ENCODE assay signal across 18 cellular contexts in genomic region chr1:42209516-42210370, GRCh38. TPM values are rescaled to one million over a fixed set of nuclear protein-coding genes. Genes with fewer than 3 reads are reported as not detected.
DNase-seq lines count a peak whose midpoint lies in the region; ATAC-seq and TF ChIP-seq lines count a peak whose summit lies in the region.
"Had no signal": no experiment of that assay in that cellular context is flagged by ENCODE, and none has a peak within 500 bp of the region (broad histone marks: within the 10 kb centered on the region; RNA-seq: fewer than 3 reads in every experiment).

No MANE protein-coding gene starts in this region.

- H3K36me3 ChIP-seq in psoas muscle (ENCODE audit: insufficient read depth in 1 of 2, low read depth in 1 of 2) (no peaks in the 10 kb centered on the region), vagina (no peaks in the 10 kb centered on the region), tibial nerve (peaks cover 0 to 8% (median 4%) of the 10 kb centered on the region in 3 donors)
- H3K36me3 ChIP-seq: thyroid gland had no signal

- H3K36me3 Mint-ChIP-seq in HFFc6 (ENCODE audit: low read depth) = peaks cover 19% of the 10 kb centered on the region

- H3K9me3 Mint-ChIP-seq in HFFc6 = no peaks in the 10 kb centered on the region; the same call in 1 of the 2 replicates

- H3K27me3 Mint-ChIP-seq in HFFc6 (ENCODE audit: insufficient read depth) = no peaks in the 10 kb centered on the region; the same call in 1 of the 2 replicates
- H3K27me3 Mint-ChIP-seq: stimulated activated memory B cell treated with anti-CD40 and anti-IgM and Interleukin-4, amounts not matched to agents 10 μg/mL and 1 μg/mL and 100 μg/mL, for 72 hours had no signal

- H3K27ac ChIP-seq in RWPE1 (peak overlapping the region; percentile 38), psoas muscle (no peak overlapping the region), vagina (no peak overlapping the region), tibial nerve (no peak overlapping the region)
- H3K27ac ChIP-seq: esophagus squamous epithelium, thyroid gland had no signal

- ATAC-seq in psoas muscle = peak in 3 of 4 donors; percentile 29 to 44 (median 38)
- ATAC-seq in GM21515 (IDR thresholded peaks at IDR 0.05; ENCODE audit: unreplicated experiment) = no peak
- no peak for ATAC-seq in GM21526 (IDR thresholded peaks at IDR 0.05; ENCODE audit: low FRiP score, unreplicated experiment)
- ATAC-seq: K562; left lobe of liver; stimulated activated memory B cell treated with anti-CD40 and anti-IgM and Interleukin-4, amounts not matched to agents 10 μg/mL and 1 μg/mL and 100 μg/mL, for 72 hours had no signal

- H3K4me1 Mint-ChIP-seq in HFFc6 (ENCODE audit: low read depth) = peaks cover 82% of the 10 kb centered on the region

- H3K9me3 ChIP-seq in psoas muscle (no peaks in the 10 kb centered on the region), vagina (no peaks in the 10 kb centered on the region), tibial nerve (peaks cover 0 to 5% (median 2%) of the 10 kb centered on the region in 4 donors)
- H3K9me3 ChIP-seq: esophagus squamous epithelium, thyroid gland had no signal

- TF ChIP-seq POLR2A in vagina (IDR thresholded peaks at IDR 0.05) (no peak), tibial nerve (IDR thresholded peaks at IDR 0.05) (no peak)

- no peak overlapping the region for H3K4me3 Mint-ChIP-seq in HFFc6
- H3K4me3 Mint-ChIP-seq: stimulated activated memory B cell treated with anti-CD40 and anti-IgM and Interleukin-4, amounts not matched to agents 10 μg/mL and 1 μg/mL and 100 μg/mL, for 72 hours had no signal

- intact Hi-C loops in psoas muscle (cut with DNase I) = no loop called here
- intact Hi-C loops in vagina (cut with DNase I) = no loop called here

- H3K4me1 ChIP-seq in psoas muscle (peaks cover 36% of the 10 kb centered on the region), vagina (peaks cover 17% of the 10 kb centered on the region), tibial nerve (peaks cover 0 to 25% (median 4%) of the 10 kb centered on the region in 4 donors)

- H3K4me3 ChIP-seq in fibroblast of villous mesenchyme (ENCODE audit: low read depth, low read length) (no peak overlapping the region), psoas muscle (no peak overlapping the region), vagina (no peak overlapping the region), tibial nerve (no peak overlapping the region)
- H3K4me3 ChIP-seq: esophagus squamous epithelium, K562, thyroid gland had no signal

- TF ChIP-seq CTCF in HFFc6 (IDR thresholded peaks at IDR 0.05) (no peak), RWPE1 (conservative IDR thresholded peaks at IDR 0.05; ENCODE audit: low read depth) (no peak), fibroblast of villous mesenchyme (IDR thresholded peaks at IDR 0.05; ENCODE audit: insufficient read depth, low read depth, low read length) (no peak), psoas muscle (IDR thresholded peaks at IDR 0.05) (no peak), vagina (IDR thresholded peaks at IDR 0.05) (no peak), tibial nerve (IDR thresholded peaks at IDR 0.05) (no peak)

- WGBS in psoas muscle, 3 donors = 47 to 50% (median 47%) methylated on average over 8 of the region's 8 CpGs
- 66 to 70% methylated on average over 8 of the region's 8 CpGs for WGBS in tibial nerve, 2 donors

- DNase-seq in HFFc6 (peak; percentile 50), RWPE1 (ENCODE audit: low spot score) (no peak), fibroblast of villous mesenchyme (ENCODE audit: low read depth) (peak; percentile 26), psoas muscle (no peak), vagina (ENCODE audit: extremely low spot score in 2 of 2) (no peak), tibial nerve (ENCODE audit: low spot score in 2 of 2) (no peak)
- DNase-seq: activated naive CD4-positive, alpha-beta T cell treated with Interleukin-2 at 50 U/mL for 16 hours; dermis blood vessel endothelial cell; esophagus squamous epithelium; hypothalamus; NCI-H1092 treated with DMSO at 0.1 percent for 48 hours; T1000; thyroid gland had no signal

- POLR2A ChIA-PET in RWPE1 (lab: Yijun Ruan, JAX; ENCODE audit: low non-redundant PET) = no interaction called here

- H3K27ac Mint-ChIP-seq in HFFc6 = peak overlapping the region; percentile 80
- H3K27ac Mint-ChIP-seq: stimulated activated memory B cell treated with anti-CD40 and anti-IgM and Interleukin-4, amounts not matched to agents 10 μg/mL and 1 μg/mL and 100 μg/mL, for 72 hours had no signal

- TF ChIP-seq EP300 in tibial nerve (IDR thresholded peaks at IDR 0.05) = no peak

- CTCF ChIA-PET in RWPE1 (lab: Yijun Ruan, JAX) = interaction anchor here (1.7 kb wide), 1 partner anchor 36 kb away, joined by 3 read pairs; no protein-coding TSS in a partner anchor

- H3K27me3 ChIP-seq in psoas muscle (ENCODE audit: insufficient read depth in 3 of 3, low read length in 2 of 3) (no peaks in the 10 kb centered on the region), vagina (no peaks in the 10 kb centered on the region), tibial nerve (no peaks in the 10 kb centered on the region)
- H3K27me3 ChIP-seq: esophagus squamous epithelium, thyroid gland had no signal

RNA-seq across cellular contexts. Expression of gene GUCA2A, which starts 45.2 kb away (rescaled TPM):
- total RNA-seq in HFFc6 (2021; fragmentation: NEBNext Ultra II Directional; extraction: Animal tissue kit (Norgen Biotek cat#: 25700)) = not detected
- total RNA-seq in fibroblast of villous mesenchyme (not detected in 2 replicates), psoas muscle (under 1 TPM in 1 of 4 donors, not detected in 3; 0.44 TPM), vagina (not detected), tibial nerve (not detected)
- polyA plus RNA-seq in psoas muscle = not detected
- total RNA-seq: dermis blood vessel endothelial cell, esophagus squamous epithelium, K562, left lobe of liver, thyroid gland had no signal
- polyA plus RNA-seq: K562 had no signal

RNA-seq across cellular contexts. Expression of gene GUCA2B, which starts 56.5 kb away (rescaled TPM):
- not detected for total RNA-seq in HFFc6 (2021; fragmentation: NEBNext Ultra II Directional; extraction: Animal tissue kit (Norgen Biotek cat#: 25700))
- total RNA-seq in fibroblast of villous mesenchyme = not detected in 2 replicates
- not detected for total RNA-seq in psoas muscle
- polyA plus RNA-seq in psoas muscle = under 1 TPM in 1 of 3 donors, not detected in 2; 0.06 TPM
- total RNA-seq in vagina = not detected
- not detected for total RNA-seq in tibial nerve
- total RNA-seq: dermis blood vessel endothelial cell, esophagus squamous epithelium, K562, thyroid gland had no signal
- polyA plus RNA-seq: K562 had no signal

Comparison
In these comparisons a context has a peak if more than half of its experiments do, and no peak if none do; other contexts are left out.
1. DNase-seq: peak in HFFc6 (single experiment) and fibroblast of villous mesenchyme (single experiment); none in RWPE1 (single experiment), psoas muscle (0 of 2), vagina (0 of 2) and tibial nerve (0 of 2).
2. ATAC-seq: peak in psoas muscle (3 of 4); none in GM21515 (single experiment) and GM21526 (single experiment).